ENCODE assay signal across 14 cellular contexts in the genomic region with DNA sequence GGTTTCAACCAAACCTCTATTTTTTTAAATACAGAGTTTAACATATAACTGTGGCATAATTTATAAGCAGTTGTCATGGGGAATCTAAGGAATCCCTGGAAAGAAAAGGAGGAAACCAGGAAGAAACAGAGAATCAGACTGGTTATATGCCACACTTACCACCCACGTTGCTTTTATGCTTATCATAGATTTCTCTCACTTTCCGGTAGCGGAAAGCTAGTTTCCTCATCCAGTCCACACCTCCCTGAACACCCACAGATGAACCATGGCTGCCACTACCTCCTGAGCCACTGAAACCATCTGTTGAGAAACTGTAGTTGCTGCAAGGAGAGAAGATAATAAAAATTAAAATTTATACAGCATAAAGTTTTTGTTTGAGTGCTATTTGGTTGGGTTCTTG. TPM values are rescaled to one million over a fixed set of nuclear protein-coding genes. Genes with fewer than 3 reads are reported as not detected.
A peak's percentile ranks its signal among the peaks of the same experiment; 100 is the strongest.
DNase-seq lines count a peak whose midpoint lies in the region; ATAC-seq, FAIRE-seq and TF ChIP-seq lines count a peak whose summit lies in the region.
"Had no signal": no experiment of that assay in that cellular context is flagged by ENCODE, and none has a peak within 500 bp of the region (broad histone marks: within the 10 kb centered on the region; RNA-seq: fewer than 3 reads in every experiment).

No MANE protein-coding gene starts in this region.

- no peaks in the 10 kb centered on the region for H4K20me1 ChIP-seq in endothelial cell of umbilical vein (replicated peaks; ENCODE audit: control insufficient read depth, extremely low read depth, insufficient read depth, low read length)

- POLR2A ChIA-PET in endothelial cell of umbilical vein (lab: Charles Lee) = interaction anchor here (0.5 kb wide), 1 partner anchor 916 kb away, joined by 5 read pairs; no protein-coding TSS in a partner anchor

- no peaks in the 10 kb centered on the region for H3K27me3 ChIP-seq in endothelial cell of umbilical vein (ENCODE audit: control insufficient read depth in 2 of 2, insufficient read depth in 2 of 2, low read length in 2 of 2)
- H3K27me3 ChIP-seq: adrenal gland had no signal

- peak overlapping the region; percentile 25 for H3K27ac ChIP-seq in endothelial cell of umbilical vein (ENCODE audit: insufficient read depth, low read depth, low read length)
- H3K27ac ChIP-seq: adrenal gland had no signal

- peak overlapping the region; percentile 63 for H3K4me2 ChIP-seq in endothelial cell of umbilical vein (ENCODE audit: insufficient read depth, low read length)

- no peak overlapping the region for H3K4me3 ChIP-seq in endothelial cell of umbilical vein (replicated peaks in 1 of 3; ENCODE audit: insufficient read depth in 1 of 3, low read depth in 1 of 3, low read length in 3 of 3)
- no peak overlapping the region for H3K4me3 ChIP-seq in foreskin fibroblast (ENCODE audit: low read depth in 1 of 2, low read length in 2 of 2)
- H3K4me3 ChIP-seq: adrenal gland, skin epidermis had no signal

- intact Hi-C loops in endothelial cell of umbilical vein (cut with micrococcal nuclease) = loop anchor here (1.0 kb wide), 3 partner anchors 34 to 95 kb away; partner anchors contain the start of genes EYA3 and XKR8

- peak; percentile 23 for DNase-seq in activated T-cell treated with anti-CD3 and anti-CD28 coated beads for 4 hours
- no peak for DNase-seq in activated T-cell treated with anti-CD3 and anti-CD28 coated beads, Interleukin-2, amount 50 U/mL, for 1 hour
- peak; percentile 15 to 23 for DNase-seq in activated CD4-positive, alpha-beta T cell treated with anti-CD3 and anti-CD28 coated beads, Interleukin-2, amount 50 U/mL, for 4 hours
- DNase-seq in endothelial cell of umbilical vein (ENCODE audit: low read depth, low spot score) = peak; percentile 73
- DNase-seq in stimulated activated CD4-positive, alpha-beta T cell treated with anti-CD3 and anti-CD28 coated beads, Interleukin-2, amount 100 ng/mL, for 24 hours = peak; percentile 17 to 25
- DNase-seq in NCI-H1048 (lab: John Stamatoyannopoulos, UW) = no peak
- no peak for DNase-seq in foreskin fibroblast
- DNase-seq: activated CD4-positive, CD25-positive, alpha-beta regulatory T cell treated with anti-CD3 and anti-CD28 coated beads, Interleukin-2, amount 50 U/mL, for 72 hours; adrenal gland; Kasumi-1; kidney glomerular epithelial cell; NCI-H2107 had no signal

- peaks cover 35% of the 10 kb centered on the region for H3K4me1 ChIP-seq in endothelial cell of umbilical vein (ENCODE audit: control insufficient read depth, extremely low read depth, insufficient read depth, low read length)
- H3K4me1 ChIP-seq: adrenal gland had no signal

- no peaks in the 10 kb centered on the region for H3K9me3 ChIP-seq in endothelial cell of umbilical vein (replicated peaks; ENCODE audit: control insufficient read depth, insufficient read depth, low read length)
- H3K9me3 ChIP-seq: adrenal gland had no signal

- peak; percentile 90 for FAIRE-seq in endothelial cell of umbilical vein (lab: Jason Lieb, UNC)

- no peaks in the 10 kb centered on the region for H3K79me2 ChIP-seq in endothelial cell of umbilical vein (ENCODE audit: control insufficient read depth, insufficient read depth, low read length)

- BruUV-seq in endothelial cell of umbilical vein (replicated peaks; lab: Mats Ljungman, UMichigan) = no TSS peak

- H3K36me3 ChIP-seq in endothelial cell of umbilical vein (ENCODE audit: control insufficient read depth in 2 of 2, extremely low read depth in 1 of 2, insufficient read depth in 2 of 2, low read length in 2 of 2) = peaks cover 8 to 13% of the 10 kb centered on the region in 2 experiments

- TF ChIP-seq CTCF in endothelial cell of umbilical vein (IDR thresholded peaks at IDR 0.05; ENCODE audit: extremely low read depth in 1 of 2, insufficient read depth in 1 of 2, low read depth in 1 of 2, low read length in 2 of 2) (no peak), foreskin fibroblast (IDR thresholded peaks at IDR 0.05; ENCODE audit: low read depth, low read length) (no peak)

- H3K9me1 ChIP-seq in endothelial cell of umbilical vein (replicated peaks; ENCODE audit: control insufficient read depth, extremely low read depth, insufficient read depth, low read length) = no peaks in the 10 kb centered on the region

- no peak for TF ChIP-seq POLR2A in endothelial cell of umbilical vein (IDR thresholded peaks at IDR 0.05; ENCODE audit: low read depth, low read length)

- no peak for ATAC-seq in GM21360 (IDR thresholded peaks at IDR 0.05; ENCODE audit: unreplicated experiment)

- CTCF ChIA-PET in endothelial cell of umbilical vein (lab: Charles Lee) = interaction anchor here (0.8 to 3.6 kb wide), 8 partner anchors 12 to 220 kb away, joined by 3 to 19 read pairs (median 8); partner anchors contain the start of gene EYA3

- no peak overlapping the region for H2AFZ ChIP-seq in endothelial cell of umbilical vein (ENCODE audit: low read depth, low read length)

- dilution Hi-C loops in endothelial cell of umbilical vein (cut with MboI; ENCODE audit: extremely low pct_ligation_motif_present, low sequenced_read_pairs) = no loop called here

- no peak overlapping the region for H3K9ac ChIP-seq in endothelial cell of umbilical vein (replicated peaks; ENCODE audit: extremely low read depth, insufficient read depth, low read length)

TF ChIP-seq in endothelial cell of umbilical vein, 7 proteins besides CTCF, POLR2A, EP300 and RAD21:
- no peak for TF ChIP-seq FOS (IDR thresholded peaks at IDR 0.05; ENCODE audit: borderline replicate concordance, insufficient read depth, low read length)
- no peak for TF ChIP-seq JUN (IDR thresholded peaks at IDR 0.05; ENCODE audit: borderline replicate concordance, insufficient read depth, insufficient read length, low read depth)
- no peak for TF ChIP-seq EZH2 (IDR thresholded peaks at IDR 0.05; ENCODE audit: borderline replicate concordance, low read depth, low read length, severe bottlenecking)
- peak; percentile 66 for TF ChIP-seq GATA2 (IDR thresholded peaks at IDR 0.05; ENCODE audit: insufficient read depth, insufficient read length, low read depth, low read length)
- TF ChIP-seq, protein P1, sequence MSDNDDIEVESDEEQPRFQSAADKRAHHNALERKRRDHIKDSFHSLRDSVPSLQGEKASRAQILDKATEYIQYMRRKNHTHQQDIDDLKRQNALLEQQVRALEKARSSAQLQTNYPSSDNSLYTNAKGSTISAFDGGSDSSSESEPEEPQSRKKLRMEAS (IDR thresholded peaks at IDR 0.05; ENCODE audit: insufficient read depth, insufficient read length) = no peak
- TF ChIP-seq POLR2AphosphoS5 (IDR thresholded peaks at IDR 0.05; ENCODE audit: insufficient read depth, low read depth, low read length) = no peak
- no peak for TF ChIP-seq MYC (IDR thresholded peaks at IDR 0.05; ENCODE audit: low read depth, low read length)

RNA-seq across cellular contexts. Expression of gene XKR8, which starts 33.5 kb away (rescaled TPM):
- 10.0 TPM in 2 replicates for total RNA-seq in endothelial cell of umbilical vein
- 13.1 and 15.2 TPM in 2 replicates for polyA plus RNA-seq in endothelial cell of umbilical vein
- polyA plus RNA-seq in endothelial cell of umbilical vein (2011; cell fraction: cytosol; rRNA removed) = 10.2 and 11.3 TPM in 2 replicates
- polyA plus RNA-seq in endothelial cell of umbilical vein (2011; cell fraction: nucleus; rRNA removed) = 4.1 and 4.6 TPM in 2 replicates
- 6.4 and 6.8 TPM in 2 replicates for polyA plus RNA-seq in endothelial cell of umbilical vein (2012)
- 6.7 and 8.8 TPM in 2 replicates for polyA minus RNA-seq in endothelial cell of umbilical vein
- polyA minus RNA-seq in endothelial cell of umbilical vein (2011; cell fraction: cytosol; rRNA and poly(A)+ RNA removed) = 0.82 TPM
- 1.5 and 2.0 TPM in 2 replicates for polyA minus RNA-seq in endothelial cell of umbilical vein (2011; cell fraction: nucleus; rRNA and poly(A)+ RNA removed)

RNA-seq across cellular contexts. Expression of gene SMPDL3B, which starts 58.4 kb away (rescaled TPM):
- total RNA-seq in endothelial cell of umbilical vein = 0.23 TPM in 1 of 2 replicates, not detected in the other
- polyA plus RNA-seq in endothelial cell of umbilical vein = 1.2 and 1.3 TPM in 2 replicates
- polyA plus RNA-seq in endothelial cell of umbilical vein (2011; cell fraction: cytosol; rRNA removed) = 0.74 and 0.90 TPM in 2 replicates
- 0.40 and 0.60 TPM in 2 replicates for polyA plus RNA-seq in endothelial cell of umbilical vein (2011; cell fraction: nucleus; rRNA removed)
- 0.50 and 1.6 TPM in 2 replicates for polyA plus RNA-seq in endothelial cell of umbilical vein (2012)
- 0.81 and 1.0 TPM in 2 replicates for polyA minus RNA-seq in endothelial cell of umbilical vein
- polyA minus RNA-seq in endothelial cell of umbilical vein (2011; cell fraction: cytosol; rRNA and poly(A)+ RNA removed) = 4.2 TPM
- polyA minus RNA-seq in endothelial cell of umbilical vein (2011; cell fraction: nucleus; rRNA and poly(A)+ RNA removed) = not detected in 2 replicates
- total RNA-seq: adrenal gland had no signal

Comparison
In these comparisons a context has a peak if more than half of its experiments do, and no peak if none do; other contexts are left out.
1. DNase-seq: peak in activated T-cell treated with anti-CD3 and anti-CD28 coated beads for 4 hours (single experiment), activated CD4-positive, alpha-beta T cell treated with anti-CD3 and anti-CD28 coated beads, Interleukin-2, amount 50 U/mL, for 4 hours (2 of 2), endothelial cell of umbilical vein (single experiment) and stimulated activated CD4-positive, alpha-beta T cell treated with anti-CD3 and anti-CD28 coated beads, Interleukin-2, amount 100 ng/mL, for 24 hours (2 of 2); none in activated T-cell treated with anti-CD3 and anti-CD28 coated beads, Interleukin-2, amount 50 U/mL, for 1 hour (single experiment), NCI-H1048 (single experiment) and foreskin fibroblast (0 of 2).